17 cellular contexts compared by ENCODE assay signal in genomic region chr10:91354166-91354565, GRCh38.
"Had no signal": no experiment of that assay in that cellular context is flagged by ENCODE, and none has a peak within 500 bp of the region (broad histone marks: within the 10 kb centered on the region; RNA-seq: fewer than 3 reads in every experiment).

No MANE protein-coding gene starts in this region.

- ATAC-seq: effector memory CD8-positive, alpha-beta T cell; foreskin keratinocyte; left colon; left ventricle myocardium superior; mucosa of descending colon; natural killer cell; right cardiac atrium; stimulated activated naive CD8-positive, alpha-beta T cell treated with anti-CD3 and anti-CD28 coated beads, Interleukin-15, Interleukin-2, amounts not matched to agents 100 U/mL and 50 U/mL, for 24 hours had no signal

- H3K4me2 ChIP-seq: hepatocyte, smooth muscle cell had no signal

- H3K79me2 ChIP-seq: hepatocyte had no signal

- FAIRE-seq: colon, kidney, urothelium cell line had no signal

- H2AFZ ChIP-seq: hepatocyte had no signal

- H3K27ac ChIP-seq: esophagus squamous epithelium, foreskin keratinocyte, hepatocyte, suprapubic skin, thyroid gland had no signal

- H3K27me3 ChIP-seq: hepatocyte, suprapubic skin, thyroid gland had no signal

- DNase-seq: effector memory CD8-positive, alpha-beta T cell; esophagus squamous epithelium; foreskin keratinocyte; kidney; left colon; left ventricle myocardium superior; mucosa of descending colon; natural killer cell; right cardiac atrium; stimulated activated CD4-positive, alpha-beta T cell treated with anti-CD3 and anti-CD28 coated beads, Interleukin-2, amount 100 ng/mL, for 48 hours; stimulated activated naive CD8-positive, alpha-beta T cell treated with anti-CD3 and anti-CD28 coated beads, Interleukin-15, Interleukin-2, amounts not matched to agents 100 U/mL and 50 U/mL, for 24 hours; thyroid gland had no signal

- H3K4me1 ChIP-seq: thyroid gland had no signal

- H3K4me3 ChIP-seq: esophagus squamous epithelium, hepatocyte, mucosa of descending colon, smooth muscle cell, suprapubic skin, thyroid gland had no signal

- H3K36me3 ChIP-seq: esophagus squamous epithelium, suprapubic skin, thyroid gland had no signal

- H3K9me3 ChIP-seq: esophagus squamous epithelium, mucosa of descending colon, suprapubic skin, thyroid gland had no signal
